In the genomic region with DNA sequence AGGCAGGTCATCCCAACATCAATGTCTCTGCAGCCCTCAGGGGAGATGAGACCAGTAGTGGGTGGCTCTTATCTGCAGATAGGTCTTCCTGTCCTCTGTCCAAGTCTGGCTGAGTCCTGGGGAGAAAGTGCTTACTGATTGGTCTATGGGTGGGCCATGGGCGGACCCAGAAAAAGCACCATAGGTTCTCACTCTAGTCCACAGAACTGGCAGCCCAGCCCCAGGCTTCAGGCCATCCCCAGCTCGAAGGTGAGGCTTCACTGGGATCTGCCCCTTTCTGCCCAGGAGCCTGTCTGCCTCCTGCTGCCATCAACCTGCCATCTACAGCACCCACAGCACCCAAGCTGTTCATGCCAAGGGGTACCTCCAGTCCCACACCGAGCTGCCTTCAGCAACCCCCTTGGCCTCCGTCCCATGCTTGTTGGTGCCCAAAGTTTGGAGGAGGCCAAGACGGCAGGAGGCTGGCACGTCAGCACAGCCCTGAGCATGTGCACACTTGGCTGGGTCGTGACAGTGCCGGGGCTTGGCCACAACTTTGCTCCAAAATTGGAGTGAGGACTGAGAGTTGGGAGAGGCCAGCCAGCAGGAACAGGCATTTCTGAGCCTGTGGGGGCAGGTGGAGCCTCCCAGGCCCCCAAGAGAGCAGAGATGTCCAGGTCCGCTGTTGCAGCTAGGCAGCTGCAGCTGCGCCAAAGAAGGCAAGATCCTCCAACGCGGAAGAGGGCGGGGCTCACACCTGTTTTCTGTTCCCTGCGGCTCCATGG, we compare ENCODE assay signal across 20 cellular contexts.
"Had no signal": no experiment of that assay in that cellular context is flagged by ENCODE, and none has a peak within 500 bp of the region (broad histone marks: within the 10 kb centered on the region; RNA-seq: fewer than 3 reads in every experiment).

No MANE protein-coding gene starts in this region.

- H3K4me1 Mint-ChIP-seq: activated B cell treated with CpG ODN at 0.5 μM for 24 hours; activated naive CD8-positive, alpha-beta T cell treated with anti-CD3 and anti-CD28 coated beads for 36 hours; brain; natural killer cell; stimulated activated memory B cell treated with anti-CD40 and anti-IgM and Interleukin-4, amounts not matched to agents 10 μg/mL and 1 μg/mL and 100 μg/mL, for 72 hours; stimulated activated naive CD8-positive, alpha-beta T cell treated with anti-CD3 and anti-CD28 coated beads, Interleukin-15, amount 100 ng/mL, for 72 hours; T-helper 17 cell had no signal

- H3K27me3 Mint-ChIP-seq: activated B cell treated with CpG ODN at 0.5 μM for 24 hours; activated naive CD8-positive, alpha-beta T cell treated with anti-CD3 and anti-CD28 coated beads for 36 hours; stimulated activated memory B cell treated with anti-CD40 and anti-IgM and Interleukin-4, amounts not matched to agents 10 μg/mL and 1 μg/mL and 100 μg/mL, for 72 hours; stimulated activated naive CD8-positive, alpha-beta T cell treated with anti-CD3 and anti-CD28 coated beads, Interleukin-15, amount 100 ng/mL, for 72 hours; T-helper 17 cell had no signal

- H3K4me3 Mint-ChIP-seq: activated B cell treated with CpG ODN at 0.5 μM for 24 hours; activated CD8-positive, alpha-beta T cell treated with anti-CD3 and anti-CD28 coated beads, Interleukin-2, amount 10 ng/mL, durations not matched to agents 7 days and 5 days; activated naive CD8-positive, alpha-beta T cell treated with anti-CD3 and anti-CD28 coated beads for 36 hours; activated T-cell treated with anti-CD3 and anti-CD28 coated beads, Interleukin-2, amount 50 U/mL, for 72 hours; brain; natural killer cell; stimulated activated memory B cell treated with anti-CD40 and anti-IgM and Interleukin-4, amounts not matched to agents 10 μg/mL and 1 μg/mL and 100 μg/mL, for 72 hours; stimulated activated naive CD8-positive, alpha-beta T cell treated with anti-CD3 and anti-CD28 coated beads, Interleukin-15, amount 100 ng/mL, for 72 hours; T-helper 17 cell had no signal

- DNase-seq: activated B cell treated with CpG ODN at 0.5 μM for 24 hours; activated CD8-positive, alpha-beta T cell treated with anti-CD3 and anti-CD28 coated beads, Interleukin-2, amount 10 ng/mL, durations not matched to agents 7 days and 5 days; activated naive CD4-positive, alpha-beta T cell; activated naive CD8-positive, alpha-beta T cell treated with anti-CD3 and anti-CD28 coated beads for 36 hours; activated T-cell treated with anti-CD3 and anti-CD28 coated beads for 4 hours; activated T-cell treated with anti-CD3 and anti-CD28 coated beads, Interleukin-2, amount 50 U/mL, for 72 hours; adrenal gland; cerebellar nuclear complex; dorsolateral prefrontal cortex; effector memory CD4-positive, alpha-beta T cell; mesendoderm; natural killer cell; stimulated activated CD4-positive, alpha-beta T cell treated with anti-CD3 and anti-CD28 coated beads, Interleukin-12 subunit alpha, Interleukin-12 subunit beta, amount 100 ng/mL, for 4 hours; stimulated activated CD4-positive, alpha-beta T cell treated with anti-CD3 and anti-CD28 coated beads, Interleukin-4, amount 100 ng/mL, for 24 hours; stimulated activated naive CD8-positive, alpha-beta T cell treated with anti-CD3 and anti-CD28 coated beads, Interleukin-15, amount 100 ng/mL, for 72 hours; substantia nigra; T-helper 17 cell; thyroid gland had no signal

- H3K36me3 Mint-ChIP-seq: activated naive CD8-positive, alpha-beta T cell treated with anti-CD3 and anti-CD28 coated beads for 36 hours; brain; natural killer cell; stimulated activated memory B cell treated with anti-CD40 and anti-IgM and Interleukin-4, amounts not matched to agents 10 μg/mL and 1 μg/mL and 100 μg/mL, for 72 hours had no signal

- H3K9me3 Mint-ChIP-seq: activated naive CD8-positive, alpha-beta T cell treated with anti-CD3 and anti-CD28 coated beads for 36 hours; stimulated activated memory B cell treated with anti-CD40 and anti-IgM and Interleukin-4, amounts not matched to agents 10 μg/mL and 1 μg/mL and 100 μg/mL, for 72 hours; stimulated activated naive CD8-positive, alpha-beta T cell treated with anti-CD3 and anti-CD28 coated beads, Interleukin-15, amount 100 ng/mL, for 72 hours had no signal

- H3K27ac Mint-ChIP-seq: activated B cell treated with CpG ODN at 0.5 μM for 24 hours; activated CD8-positive, alpha-beta T cell treated with anti-CD3 and anti-CD28 coated beads, Interleukin-2, amount 10 ng/mL, durations not matched to agents 7 days and 5 days; activated naive CD8-positive, alpha-beta T cell treated with anti-CD3 and anti-CD28 coated beads for 36 hours; activated T-cell treated with anti-CD3 and anti-CD28 coated beads, Interleukin-2, amount 50 U/mL, for 72 hours; brain; natural killer cell; stimulated activated memory B cell treated with anti-CD40 and anti-IgM and Interleukin-4, amounts not matched to agents 10 μg/mL and 1 μg/mL and 100 μg/mL, for 72 hours; stimulated activated naive CD8-positive, alpha-beta T cell treated with anti-CD3 and anti-CD28 coated beads, Interleukin-15, amount 100 ng/mL, for 72 hours; T-helper 17 cell had no signal
